ENCODE assay signal across 8 cellular contexts in genomic region chr6:11231564-11232176, GRCh38. TPM values are rescaled to one million over a fixed set of nuclear protein-coding genes. Genes with fewer than 3 reads are reported as not detected.
DNase-seq lines count a peak whose midpoint lies in the region; ATAC-seq, FAIRE-seq and TF ChIP-seq lines count a peak whose summit lies in the region.

No MANE protein-coding gene starts in this region.

- H4K20me1 ChIP-seq in OCI-LY3 (ENCODE audit: insufficient read depth, low read length) (peaks cover 46% of the 10 kb centered on the region), H1 (replicated peaks in 1 of 2; ENCODE audit: control insufficient read depth in 1 of 2, insufficient read depth in 2 of 2, low read length in 2 of 2) (no peaks in the 10 kb centered on the region)

- no peaks in the 10 kb centered on the region for H3K27me3 ChIP-seq in CD4-positive, alpha-beta T cell (ENCODE audit: control insufficient read depth, insufficient read depth, low read length)
- no peaks in the 10 kb centered on the region for H3K27me3 ChIP-seq in OCI-LY3 (ENCODE audit: low read depth, low read length)
- peaks cover 0 to 3% (median 0%) of the 10 kb centered on the region in 4 experiments; a peak in 3 of 7 replicates for H3K27me3 ChIP-seq in H1 (replicated peaks in 1 of 4; ENCODE audit: control insufficient read depth in 3 of 4, extremely low read depth in 1 of 4, insufficient read depth in 3 of 4, low read length in 3 of 4)
- H3K27me3 ChIP-seq in mucosa of rectum (ENCODE audit: control insufficient read depth in 2 of 2, insufficient read depth in 2 of 2, low read length in 2 of 2): no peaks in the 10 kb centered on the region

- H3K56ac ChIP-seq in H1 (replicated peaks; ENCODE audit: insufficient read length, low read depth, low read length): no peak overlapping the region

- peak overlapping the region; percentile 94 for H3K4me3 Mint-ChIP-seq in CD4-positive, alpha-beta T cell

- no peak overlapping the region for H3K4ac ChIP-seq in H1 (replicated peaks; ENCODE audit: insufficient read length, low read depth, low read length)

- H3K9me3 ChIP-seq in CD4-positive, alpha-beta T cell (ENCODE audit: control insufficient read depth, low read length): no peaks in the 10 kb centered on the region
- H3K9me3 ChIP-seq in OCI-LY3 (ENCODE audit: insufficient read depth, low read length): no peaks in the 10 kb centered on the region
- no peaks in the 10 kb centered on the region for H3K9me3 ChIP-seq in H1 (ENCODE audit: insufficient read depth in 2 of 2, low read depth in 1 of 2, low read length in 1 of 2)
- H3K9me3 ChIP-seq in mucosa of rectum (ENCODE audit: control insufficient read depth in 2 of 2, low read length in 2 of 2): no peaks in the 10 kb centered on the region

- 37% methylated on average over 4 of the region's 4 CpGs; no CpG with 5 or more reads in 1 of the 2 experiments for WGBS in H1 (ENCODE audit: extremely low coverage in 1 of 2, insufficient coverage in 1 of 2, insufficient read length in 1 of 2, insufficient replicate concordance in 2 of 2, low coverage in 1 of 2, low lambda C conversion rate in 2 of 2, missing lambda C conversion rate in 1 of 2), 2 experiments

- H3K4me1 ChIP-seq in OCI-LY3 (ENCODE audit: low read length) (peaks cover 43% of the 10 kb centered on the region), H1 (replicated peaks in 1 of 4; ENCODE audit: control insufficient read depth in 3 of 4, insufficient read depth in 4 of 4, low read length in 3 of 4) (peaks cover 8 to 14% (median 9%) of the 10 kb centered on the region in 4 experiments; a peak in 6 of 7 replicates), mucosa of rectum (ENCODE audit: control insufficient read depth in 2 of 2, insufficient read depth in 2 of 2, low read length in 2 of 2) (peaks cover 11 to 16% of the 10 kb centered on the region in 2 donors)

- H3K4me1 Mint-ChIP-seq in CD4-positive, alpha-beta T cell (ENCODE audit: low read depth): peaks cover 47% of the 10 kb centered on the region

- intact Hi-C loops in CD4-positive, alpha-beta T cell (cut with DNase I, micrococcal nuclease): loop anchor here (1.0 to 5.0 kb wide), 10 partner anchors 7 to 306 kb away; partner anchors contain the start of genes SMIM13 (in 2 of the 2) and TMEM170B (in 2 of the 2)

- H3K27ac Mint-ChIP-seq in CD4-positive, alpha-beta T cell: peak overlapping the region; percentile 97

- H3K9ac ChIP-seq in OCI-LY3 (ENCODE audit: low read length) (peak overlapping the region; percentile 76), H1 (replicated peaks in 1 of 4; ENCODE audit: extremely low read depth in 1 of 4, low read depth in 3 of 4, low read length in 3 of 4) (peak overlapping the region in 1 of 4 experiments; percentile 26; a peak in 1 of 7 replicates), mucosa of rectum (ENCODE audit: low read depth in 1 of 2, low read length in 2 of 2) (peak overlapping the region; percentile 93 to 97)

- no peak for DNase-seq in CD4-positive, alpha-beta T cell
- DNase-seq in H1 (ENCODE audit: low read depth in 1 of 2, low spot score in 2 of 2) (no peak), NAMALWA (ENCODE audit: low spot score) (no peak), GOT3 (lab: John Stamatoyannopoulos, UW) (no peak)
- no peak for DNase-seq in activated effector memory CD4-positive, alpha-beta T cell treated with anti-CD3 and anti-CD28 coated beads, Interleukin-2, amount 50 U/mL, for 16 hours

- H3K79me2 ChIP-seq in OCI-LY3 (ENCODE audit: low read length) (peaks cover 57% of the 10 kb centered on the region), H1 (ENCODE audit: control insufficient read depth in 1 of 2, insufficient read depth in 2 of 2, low read length in 2 of 2) (no peaks in the 10 kb centered on the region)

- H3K36me3 Mint-ChIP-seq in CD4-positive, alpha-beta T cell (ENCODE audit: low read depth): no peaks in the 10 kb centered on the region

- H3K4me3 ChIP-seq in OCI-LY3 (ENCODE audit: low read length) (peak overlapping the region; percentile 91), H1 (ENCODE audit: extremely low read depth in 1 of 4, insufficient read depth in 2 of 4, low read depth in 3 of 4, low read length in 4 of 4) (peak overlapping the region; percentile 53 to 87 (median 80)), mucosa of rectum (ENCODE audit: low read length in 2 of 2) (peak overlapping the region; percentile 94 to 98)

- H3K27ac ChIP-seq in CD4-positive, alpha-beta T cell (ENCODE audit: low read depth, low read length): peak overlapping the region; percentile 73
- H3K27ac ChIP-seq in OCI-LY3 (ENCODE audit: low read length) (peak overlapping the region; percentile 57), H1 (ENCODE audit: low read depth, low read length) (no peak overlapping the region), mucosa of rectum (ENCODE audit: low read depth in 2 of 2, low read length in 2 of 2) (peak overlapping the region; percentile 91 to 95)

- H3K36me3 ChIP-seq in OCI-LY3 (replicated peaks; ENCODE audit: low read depth, low read length): peaks cover 19% of the 10 kb centered on the region
- H3K36me3 ChIP-seq in H1 (ENCODE audit: control insufficient read depth in 2 of 4, insufficient read depth in 4 of 4, low read length in 3 of 4): no peaks in the 10 kb centered on the region
- no peaks in the 10 kb centered on the region for H3K36me3 ChIP-seq in mucosa of rectum (ENCODE audit: control insufficient read depth in 2 of 2, insufficient read depth in 2 of 2, low read length in 2 of 2)

- no peak overlapping the region for H3K18ac ChIP-seq in H1 (ENCODE audit: extremely low read depth, low read length)

- peak overlapping the region; percentile 88 for H3K4me2 ChIP-seq in OCI-LY3 (ENCODE audit: low read length)
- H3K4me2 ChIP-seq in H1 (ENCODE audit: insufficient read depth in 1 of 2, low read depth in 2 of 2, low read length in 2 of 2): peak overlapping the region; percentile 82 to 99

- H2BK5ac ChIP-seq in H1 (ENCODE audit: low read depth, low read length): no peak overlapping the region

- H3K14ac ChIP-seq in H1 (ENCODE audit: insufficient read length): no peak overlapping the region

- H4K8ac ChIP-seq in H1 (ENCODE audit: extremely low read depth, insufficient read depth, low read length): 0 out of 2 replicates have a peak overlapping the region, but pooled peaks have one; percentile 5

- FAIRE-seq in H1 (lab: Jason Lieb, UNC): no peak

- no peak overlapping the region for H2BK12ac ChIP-seq in H1 (ENCODE audit: low read depth, low read length)

- peaks cover 6% of the 10 kb centered on the region; the same call in 1 of the 2 replicates for H3K23me2 ChIP-seq in H1 (ENCODE audit: low read depth, low read length)

- TF ChIP-seq EP300 in H1 (IDR thresholded peaks at IDR 0.05; ENCODE audit: borderline replicate concordance in 1 of 2, low read depth in 2 of 2, low read length in 2 of 2): no peak

- H3K79me1 ChIP-seq in H1 (ENCODE audit: low read depth, low read length): no peaks in the 10 kb centered on the region

- H4K91ac ChIP-seq in H1 (replicated peaks; ENCODE audit: insufficient read length, low read length): no peak overlapping the region

- H3K23ac ChIP-seq in H1 (ENCODE audit: insufficient read length): no peak overlapping the region

- H3K27me3 Mint-ChIP-seq in CD4-positive, alpha-beta T cell: no peaks in the 10 kb centered on the region

- no peak for ATAC-seq in CD4-positive, alpha-beta T cell (ENCODE audit: poor library complexity)
- ATAC-seq in HG02798 (IDR thresholded peaks at IDR 0.05; ENCODE audit: poor library complexity, unreplicated experiment): no peak

- no peak overlapping the region for H2BK120ac ChIP-seq in H1 (replicated peaks; ENCODE audit: low read depth, low read length)

- TF ChIP-seq RAD21 in H1 (IDR thresholded peaks at IDR 0.05 in 1 of 2, conservative IDR thresholded peaks at IDR 0.05 in 1 of 2; ENCODE audit: low read depth in 2 of 2, low read length in 2 of 2): no peak

- CTCF ChIA-PET in CD4-positive, alpha-beta T cell (lab: Charles Lee): no interaction called here
- CTCF ChIA-PET in H1 (lab: Charles Lee; ENCODE audit: partially characterized antibody): interaction anchor here (1.0 to 3.9 kb wide), 7 partner anchors 11 to 277 kb away, joined by 3 to 18 read pairs (median 4); no protein-coding TSS in a partner anchor

- POLR2A ChIA-PET in CD4-positive, alpha-beta T cell (lab: Charles Lee): interaction anchor here (0.8 to 2.4 kb wide), 9 partner anchors 27 to 283 kb away, joined by 3 to 13 read pairs (median 5); no protein-coding TSS in a partner anchor
- POLR2A ChIA-PET in H1 (lab: Charles Lee; ENCODE audit: partially characterized antibody): interaction anchor here (1.2 to 1.6 kb wide), 3 partner anchors 11 to 37 kb away, joined by 4 to 6 read pairs (median 4); no protein-coding TSS in a partner anchor

- no peak overlapping the region for H2BK15ac ChIP-seq in H1 (ENCODE audit: low read length)

- H4K5ac ChIP-seq in H1 (ENCODE audit: insufficient read length, low read depth, low read length): no peak overlapping the region

- no peak overlapping the region for H2BK20ac ChIP-seq in H1 (ENCODE audit: low read length)

- H2AK5ac ChIP-seq in H1 (ENCODE audit: low read depth, low read length): no peak overlapping the region

- no peak for TF ChIP-seq CTCF in CD4-positive, alpha-beta T cell (IDR thresholded peaks at IDR 0.05)
- TF ChIP-seq CTCF in OCI-LY3 (IDR thresholded peaks at IDR 0.05; ENCODE audit: low read depth, low read length): no peak
- TF ChIP-seq CTCF in H1 (IDR thresholded peaks at IDR 0.05; ENCODE audit: control extremely low read depth in 1 of 3, insufficient read depth in 1 of 3, low read depth in 1 of 3, low read length in 3 of 3): no peak

- TF ChIP-seq POLR2A in H1 (IDR thresholded peaks at IDR 0.05; ENCODE audit: control extremely low read depth in 1 of 2, low read depth in 2 of 2, low read length in 2 of 2): no peak

- H2AFZ ChIP-seq in OCI-LY3 (ENCODE audit: low read depth, low read length) (no peak overlapping the region), H1 (ENCODE audit: low read length) (no peak overlapping the region; the same call in 1 of the 2 replicates)

- no peaks in the 10 kb centered on the region for H3K9me3 Mint-ChIP-seq in CD4-positive, alpha-beta T cell

RNA-seq across cellular contexts. Expression of gene NEDD9, which starts 0.8 kb away (rescaled TPM):
- 10 to 100 TPM; 40.9 to 44.3 TPM for total RNA-seq in CD4-positive, alpha-beta T cell
- total RNA-seq in H1 (2021; fragmentation: NEBNext Ultra II Directional; extraction: Animal tissue kit (Norgen Biotek cat#: 25700)): 12.0 and 12.8 TPM in 2 replicates
- 3.6 and 5.7 TPM in 2 replicates for polyA plus RNA-seq in H1 (2011; rRNA removed)
- polyA plus RNA-seq in H1 (2011; cell fraction: cytosol; rRNA removed): 5.1 TPM
- 6.5 TPM for polyA plus RNA-seq in H1 (2011; cell fraction: nucleus; rRNA removed)
- polyA plus RNA-seq in H1 (2012, experiment 1 of 2): 2.8 to 5.6 TPM (median 3.9 TPM) in 4 replicates
- polyA plus RNA-seq in H1 (2012, experiment 2 of 2): 1.6 TPM
- polyA plus RNA-seq in H1 (2013, experiment 1 of 2): 4.9 TPM
- 4.8 TPM for polyA plus RNA-seq in H1 (2013, experiment 2 of 2)
- polyA minus RNA-seq in H1 (2011; rRNA and poly(A)+ RNA removed): 10.0 and 13.9 TPM in 2 replicates
- 5.9 TPM for polyA minus RNA-seq in H1 (2011; cell fraction: cytosol; rRNA and poly(A)+ RNA removed)
- 5.2 TPM for polyA minus RNA-seq in H1 (2011; cell fraction: nucleus; rRNA and poly(A)+ RNA removed)
